36 cellular contexts compared by ENCODE assay signal in the genomic region with DNA sequence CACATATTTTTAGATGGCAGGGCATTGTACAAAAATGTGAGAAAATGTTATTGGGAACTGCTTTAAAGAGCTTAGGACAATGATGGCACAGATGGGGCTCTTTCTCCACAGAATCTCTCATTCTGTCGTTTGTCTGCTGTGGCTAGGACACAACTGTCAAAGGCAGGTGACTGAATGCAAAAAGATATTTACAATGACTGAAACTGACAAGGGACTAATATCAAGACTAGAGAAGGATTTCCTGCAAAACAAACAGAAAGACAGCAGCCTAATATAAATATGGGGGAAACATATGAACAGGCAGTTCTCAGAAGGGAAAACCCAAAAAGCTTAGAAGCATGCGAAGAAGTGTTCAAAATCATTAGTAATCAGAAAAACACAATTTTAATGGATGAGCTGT.
"Had no signal": no experiment of that assay in that cellular context is flagged by ENCODE, and none has a peak within 500 bp of the region (broad histone marks: within the 10 kb centered on the region; RNA-seq: fewer than 3 reads in every experiment).

No MANE protein-coding gene starts in this region.

- H3K27me3 ChIP-seq: MG63 had no signal

- H3K9me3 ChIP-seq: MG63 had no signal

- H3K4me3 ChIP-seq: MG63 had no signal

- DNase-seq: Karpas-422, Kasumi-1, MG63, MM.1S, MV-4-11, NCI-H1048, NCI-H1092, NCI-H1092 treated with DMSO at 0.1 percent for 48 hours, NCI-H1105, NCI-H1105 treated with DMSO at 0.1 percent for 48 hours, NCI-H1417, NCI-H1417 treated with DMSO at 0.1 percent for 48 hours, NCI-H1436, NCI-H1436 treated with DMSO at 0.1 percent for 48 hours, NCI-H146, NCI-H1694, NCI-H1694 treated with DMSO at 0.1 percent for 48 hours, NCI-H187, NCI-H187 treated with DMSO at 0.1 percent for 48 hours, NCI-H1930, NCI-H2029, NCI-H2029 treated with DMSO at 0.1 percent for 48 hours, NCI-H2081, NCI-H2081 treated with DMSO at 0.1 percent for 48 hours, NCI-H2107, NCI-H2171, NCI-H2171 treated with DMSO at 0.1 percent for 48 hours, NCI-H2227 treated with DMSO at 0.1 percent for 48 hours, NCI-H226, NCI-H345, NCI-H446, NCI-H446 treated with DMSO at 0.1 percent for 48 hours, NCI-H510A, NCI-H510A treated with DMSO at 0.1 percent for 48 hours, NCI-H524, NCI-H524 treated with DMSO at 0.1 percent for 48 hours had no signal

- H3K36me3 ChIP-seq: MG63 had no signal
